ENCODE assay signal across 21 cellular contexts in the genomic region with DNA sequence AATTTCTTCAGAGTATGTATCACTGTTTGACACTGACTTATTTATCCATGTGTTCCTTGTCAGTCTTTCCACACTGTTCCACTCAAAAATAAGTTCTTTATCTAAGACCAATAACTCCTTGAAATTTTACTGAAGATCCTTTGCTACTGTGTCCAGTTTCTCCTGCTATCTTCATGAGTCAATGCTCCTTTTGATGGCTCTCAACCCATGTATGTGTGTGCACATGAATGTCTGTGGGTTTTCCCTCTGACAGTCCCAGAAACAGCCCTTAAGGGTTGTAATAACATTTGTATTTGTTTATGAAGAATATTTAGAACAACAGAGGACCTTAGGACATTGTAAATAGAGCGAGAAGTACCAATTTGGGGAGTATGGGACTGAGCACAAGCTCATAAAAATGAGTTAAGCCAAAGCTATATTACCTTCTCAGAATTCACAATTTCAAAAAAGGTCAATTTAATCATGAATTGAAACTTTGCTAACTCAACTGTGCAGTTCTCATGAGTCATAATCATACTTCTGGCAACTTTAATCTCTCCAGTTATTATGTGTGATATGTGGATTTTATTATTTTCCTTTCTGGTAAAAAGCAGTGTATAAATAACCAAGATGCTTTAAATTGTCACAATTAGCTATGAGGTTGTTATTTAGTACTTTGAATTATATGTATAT.
A peak's percentile ranks its signal among the peaks of the same experiment; 100 is the strongest.
DNase-seq lines count a peak whose midpoint lies in the region; ATAC-seq, FAIRE-seq and TF ChIP-seq lines count a peak whose summit lies in the region.
"Had no signal": no experiment of that assay in that cellular context is flagged by ENCODE, and none has a peak within 500 bp of the region (broad histone marks: within the 10 kb centered on the region; RNA-seq: fewer than 3 reads in every experiment).

No MANE protein-coding gene starts in this region.

- FAIRE-seq in RCC 7860 (lab: Jason Lieb, UNC), result no peak

- peak; percentile 43 for ATAC-seq in GM18502 (IDR thresholded peaks at IDR 0.05; ENCODE audit: poor library complexity, unreplicated experiment)
- peak; percentile 63 for ATAC-seq in GM19463 (IDR thresholded peaks at IDR 0.05; ENCODE audit: unreplicated experiment)
- ATAC-seq in HG03139 (IDR thresholded peaks at IDR 0.05; ENCODE audit: unreplicated experiment), result peak; percentile 66
- ATAC-seq in HG03039 (IDR thresholded peaks at IDR 0.05; ENCODE audit: unreplicated experiment), result no peak
- ATAC-seq: HCT116 had no signal

- TF ChIP-seq CTCF in choroid plexus epithelial cell (conservative IDR thresholded peaks at IDR 0.05; ENCODE audit: low read depth, low read length), result no peak

- no peak overlapping the region for H3K4me3 ChIP-seq in choroid plexus epithelial cell (ENCODE audit: low read depth, low read length)
- H3K4me3 ChIP-seq: GM23248 had no signal

- DNase-seq in choroid plexus epithelial cell (ENCODE audit: low read depth), result peak; percentile 16
- DNase-seq in NCI-H2196 treated with DMSO at 0.1 percent for 48 hours (lab: John Stamatoyannopoulos, UW; ENCODE audit: unreplicated experiment), result no peak
- no peak for DNase-seq in RCC 7860 (ENCODE audit: low spot score)
- no peak for DNase-seq in EL
- DNase-seq: 8988T; BE2C; CD4-positive, alpha-beta T cell; DMS53; GM23248; KBM-7; MV-4-11; NCI-H1417; NCI-H2029; NCI-H2171; NCI-H510A; NCI-H774 had no signal
